In genomic region chr21:37475186-37475868, GRCh38 we compare ENCODE assay signal across 14 cellular contexts.
DNase-seq lines count a peak whose midpoint lies in the region; ATAC-seq, FAIRE-seq and TF ChIP-seq lines count a peak whose summit lies in the region.
"Had no signal": no experiment of that assay in that cellular context is flagged by ENCODE, and none has a peak within 500 bp of the region (broad histone marks: within the 10 kb centered on the region; RNA-seq: fewer than 3 reads in every experiment).

No MANE protein-coding gene starts in this region.

- ATAC-seq in PC-3 (peak; percentile 50; the same call in 1 of the 2 replicates), pancreas (peak in 3 of 4 donors; percentile 42 to 57 (median 44)), GM18867 (IDR thresholded peaks at IDR 0.05; ENCODE audit: unreplicated experiment) (no peak)
- ATAC-seq: HCT116 had no signal

- no peak overlapping the region for H3K4me2 ChIP-seq in PC-3 (ENCODE audit: low read length)

- no TSS peak for BruUV-seq in PC-3 (replicated peaks; lab: Mats Ljungman, UMichigan)

- H3K27me3 ChIP-seq in PC-3 (ENCODE audit: low read length) (no peaks in the 10 kb centered on the region), pancreas (no peaks in the 10 kb centered on the region)

- peaks cover 45% of the 10 kb centered on the region for H4K20me1 ChIP-seq in PC-3 (ENCODE audit: low read length)

- no peak overlapping the region for H3K27ac ChIP-seq in PC-3 (ENCODE audit: low read length)
- no peak overlapping the region for H3K27ac ChIP-seq in pancreas

- POLR2A ChIA-PET in PC-3 (lab: Charles Lee; ENCODE audit: unreplicated experiment), result interaction anchor here (0.6 kb wide), 2 partner anchors 11 to 887 kb away, joined by 4 to 5 read pairs; no protein-coding TSS in a partner anchor

- H3K4me1 Mint-ChIP-seq in activated CD4-positive, alpha-beta T cell treated with anti-CD3 and anti-CD28 coated beads, Interleukin-2, amount 10 ng/mL, durations not matched to agents 24 days and 14 days, result peaks cover 32% of the 10 kb centered on the region
- H3K4me1 Mint-ChIP-seq in glutamatergic neuron (ENCODE audit: low read depth, unreplicated experiment), result peaks cover 28% of the 10 kb centered on the region

- H3K9me2 ChIP-seq in PC-3 (replicated peaks; ENCODE audit: low read length), result no peaks in the 10 kb centered on the region

- no peak overlapping the region for H3K9ac ChIP-seq in PC-3 (ENCODE audit: low read length)

- H3K4me1 ChIP-seq in PC-3 (ENCODE audit: insufficient read depth, low read length), result no peaks in the 10 kb centered on the region
- peaks cover 25 to 42% (median 34%) of the 10 kb centered on the region in 3 donors for H3K4me1 ChIP-seq in pancreas

- intact Hi-C loops in activated CD4-positive, alpha-beta T cell treated with anti-CD3 and anti-CD28 coated beads, Interleukin-2, amount 10 ng/mL, durations not matched to agents 24 days and 14 days (cut with micrococcal nuclease), result no loop called here
- intact Hi-C loops in PC-3 (cut with micrococcal nuclease) (no loop called here), pancreas (cut with DNase I) (no loop called here)

- no peak overlapping the region for H3K4me3 Mint-ChIP-seq in activated CD4-positive, alpha-beta T cell treated with anti-CD3 and anti-CD28 coated beads, Interleukin-2, amount 10 ng/mL, durations not matched to agents 24 days and 14 days
- no peak overlapping the region for H3K4me3 Mint-ChIP-seq in glutamatergic neuron (ENCODE audit: unreplicated experiment)

- no peak overlapping the region for H2AFZ ChIP-seq in PC-3 (ENCODE audit: low read length)

- peak; percentile 20 for FAIRE-seq in pancreas (lab: Jason Lieb, UNC)

- H3K9me3 Mint-ChIP-seq in activated CD4-positive, alpha-beta T cell treated with anti-CD3 and anti-CD28 coated beads, Interleukin-2, amount 10 ng/mL, durations not matched to agents 24 days and 14 days, result no peaks in the 10 kb centered on the region
- H3K9me3 Mint-ChIP-seq in glutamatergic neuron (ENCODE audit: unreplicated experiment), result no peaks in the 10 kb centered on the region

- peak overlapping the region; percentile 52 for H3K27ac Mint-ChIP-seq in activated CD4-positive, alpha-beta T cell treated with anti-CD3 and anti-CD28 coated beads, Interleukin-2, amount 10 ng/mL, durations not matched to agents 24 days and 14 days
- H3K27ac Mint-ChIP-seq in glutamatergic neuron (ENCODE audit: unreplicated experiment), result no peak overlapping the region

- no peaks in the 10 kb centered on the region for H3K27me3 Mint-ChIP-seq in activated CD4-positive, alpha-beta T cell treated with anti-CD3 and anti-CD28 coated beads, Interleukin-2, amount 10 ng/mL, durations not matched to agents 24 days and 14 days
- peaks cover 1% of the 10 kb centered on the region for H3K27me3 Mint-ChIP-seq in glutamatergic neuron (ENCODE audit: unreplicated experiment)

- H3K36me3 Mint-ChIP-seq in activated CD4-positive, alpha-beta T cell treated with anti-CD3 and anti-CD28 coated beads, Interleukin-2, amount 10 ng/mL, durations not matched to agents 24 days and 14 days (ENCODE audit: low read depth), result peaks cover 19% of the 10 kb centered on the region
- H3K36me3 Mint-ChIP-seq in glutamatergic neuron (ENCODE audit: unreplicated experiment), result no peaks in the 10 kb centered on the region

- TF ChIP-seq CTCF in PC-3 (conservative IDR thresholded peaks at IDR 0.05; ENCODE audit: low read depth, low read length) (no peak), choroid plexus epithelial cell (conservative IDR thresholded peaks at IDR 0.05; ENCODE audit: low read depth, low read length) (no peak), pancreas (IDR thresholded peaks at IDR 0.05) (no peak), glutamatergic neuron (IDR thresholded peaks at IDR 0.05; ENCODE audit: partially characterized antibody, unreplicated experiment) (no peak)

- DNase-seq in activated CD4-positive, alpha-beta T cell treated with anti-CD3 and anti-CD28 coated beads, Interleukin-2, amount 10 ng/mL, durations not matched to agents 24 days and 14 days, result no peak
- DNase-seq in activated CD4-positive, alpha-beta T cell treated with anti-CD3 and anti-CD28 coated beads for 48 hours, result no peak
- DNase-seq in PC-3, result no peak
- peak; percentile 27 for DNase-seq in choroid plexus epithelial cell (ENCODE audit: low read depth)
- DNase-seq in pancreas, result no peak
- DNase-seq in SIG-M5 (lab: John Stamatoyannopoulos, UW), result no peak
- DNase-seq in glutamatergic neuron, result no peak
- DNase-seq: activated CD8-positive, alpha-beta memory T cell treated with anti-CD3 and anti-CD28 coated beads, Interleukin-2, amount 50 U/mL, for 48 hours; amygdala; DMS 273 treated with DMSO at 0.1 percent for 48 hours; islet precursor cell; nucleus accumbens had no signal

- H3F3A ChIP-seq in PC-3 (ENCODE audit: low read length, unreplicated experiment), result no peaks in the 10 kb centered on the region

- peaks cover 86% of the 10 kb centered on the region for H3K79me2 ChIP-seq in PC-3 (ENCODE audit: low read length)

- H3K36me3 ChIP-seq in PC-3 (ENCODE audit: low read depth, low read length), result peaks cover 17% of the 10 kb centered on the region; the same call in 1 of the 2 replicates
- H3K36me3 ChIP-seq in pancreas, result no peaks in the 10 kb centered on the region

- H3K4me3 ChIP-seq in PC-3 (ENCODE audit: low read length) (no peak overlapping the region), choroid plexus epithelial cell (ENCODE audit: low read depth, low read length) (no peak overlapping the region), pancreas (no peak overlapping the region)

- H3K9me3 ChIP-seq in PC-3 (ENCODE audit: low read length), result no peaks in the 10 kb centered on the region
- H3K9me3 ChIP-seq in pancreas, result no peaks in the 10 kb centered on the region

- CTCF ChIA-PET in PC-3 (lab: Charles Lee), result interaction anchor here (0.7 kb wide), 1 partner anchor 15 kb away, joined by 4 read pairs; no protein-coding TSS in a partner anchor
